In the genomic region with DNA sequence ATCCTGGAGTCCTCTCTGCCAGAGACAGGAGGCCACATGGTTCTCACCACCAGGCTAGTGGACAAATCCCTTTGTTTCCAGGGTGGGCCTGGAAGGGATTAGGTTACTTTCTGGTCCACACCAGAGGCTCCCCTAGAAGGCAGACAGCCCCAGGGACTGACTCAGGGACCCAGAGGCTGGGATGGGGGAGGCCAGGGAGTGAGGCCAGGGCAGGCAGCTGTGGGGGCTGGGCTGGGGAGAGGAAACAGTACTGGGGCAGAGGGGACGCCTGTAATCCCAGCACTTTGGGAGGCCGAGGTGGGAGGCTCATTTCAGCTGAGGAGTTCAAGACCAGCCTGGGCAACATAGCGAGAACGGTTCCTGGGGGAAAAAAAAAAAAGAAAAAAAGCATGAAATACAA, we compare ENCODE assay signal across 2 cellular contexts.
TF ChIP-seq lines count a peak whose summit lies in the region.

No MANE protein-coding gene starts in this region.

TF ChIP-seq in HepG2, 621 proteins besides CTCF, POLR2A, EP300 and RAD21:
- TF ChIP-seq ZNF770 (CRISPR knock-in tag; IDR thresholded peaks at IDR 0.05) (peak; percentile 92), ZNF577 (CRISPR knock-in tag; IDR thresholded peaks at IDR 0.05; ENCODE audit: borderline replicate concordance, low read depth) (no peak), ZNF687 (CRISPR knock-in tag; IDR thresholded peaks at IDR 0.05) (peak; percentile 27)

TF ChIP-seq in H1, 55 proteins besides CTCF, POLR2A, EP300 and RAD21:
- TF ChIP-seq SIX5 (IDR thresholded peaks at IDR 0.05; ENCODE audit: low read depth, low read length) (no peak), GABPA (IDR thresholded peaks at IDR 0.05; ENCODE audit: borderline replicate concordance, insufficient read depth, low read length) (no peak), SIN3A (conservative IDR thresholded peaks at IDR 0.05 in 1 of 2, IDR thresholded peaks at IDR 0.05 in 1 of 2; ENCODE audit: low read depth in 1 of 2, low read length in 2 of 2) (no peak), HDAC2 (IDR thresholded peaks at IDR 0.05; ENCODE audit: borderline replicate concordance in 1 of 2, low read depth in 2 of 2, low read length in 2 of 2) (no peak), BACH1 (IDR thresholded peaks at IDR 0.05; ENCODE audit: low read length) (no peak), SP2 (IDR thresholded peaks at IDR 0.05; ENCODE audit: low read length) (no peak), SUZ12 (IDR thresholded peaks at IDR 0.05; ENCODE audit: low read length) (no peak), SP4 (IDR thresholded peaks at IDR 0.05; ENCODE audit: low read length) (no peak), KDM1A (IDR thresholded peaks at IDR 0.05; ENCODE audit: borderline replicate concordance, low read length) (no peak), CTBP2 (IDR thresholded peaks at IDR 0.05; ENCODE audit: borderline replicate concordance, insufficient read depth, insufficient read length, low read length) (no peak), POU5F1 (IDR thresholded peaks at IDR 0.05; ENCODE audit: low read depth, low read length) (no peak), SAP30 (IDR thresholded peaks at IDR 0.05; ENCODE audit: insufficient read depth, insufficient replicate concordance, low read length) (no peak), USF2 (IDR thresholded peaks at IDR 0.05; ENCODE audit: low read length) (no peak), ZNF274 (IDR thresholded peaks at IDR 0.05; ENCODE audit: borderline replicate concordance, extremely low read depth, low read length) (no peak), TBP (IDR thresholded peaks at IDR 0.05; ENCODE audit: low read depth, low read length) (no peak), SIRT6 (IDR thresholded peaks at IDR 0.05; ENCODE audit: low read length) (no peak), HDAC6 (IDR thresholded peaks at IDR 0.05; ENCODE audit: low read depth, low read length) (no peak)
- TF ChIP-seq, protein P1, sequence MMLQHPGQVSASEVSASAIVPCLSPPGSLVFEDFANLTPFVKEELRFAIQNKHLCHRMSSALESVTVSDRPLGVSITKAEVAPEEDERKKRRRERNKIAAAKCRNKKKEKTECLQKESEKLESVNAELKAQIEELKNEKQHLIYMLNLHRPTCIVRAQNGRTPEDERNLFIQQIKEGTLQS (IDR thresholded peaks at IDR 0.05; ENCODE audit: insufficient read depth, low read depth, low read length), result no peak
- TF ChIP-seq, protein P2, sequence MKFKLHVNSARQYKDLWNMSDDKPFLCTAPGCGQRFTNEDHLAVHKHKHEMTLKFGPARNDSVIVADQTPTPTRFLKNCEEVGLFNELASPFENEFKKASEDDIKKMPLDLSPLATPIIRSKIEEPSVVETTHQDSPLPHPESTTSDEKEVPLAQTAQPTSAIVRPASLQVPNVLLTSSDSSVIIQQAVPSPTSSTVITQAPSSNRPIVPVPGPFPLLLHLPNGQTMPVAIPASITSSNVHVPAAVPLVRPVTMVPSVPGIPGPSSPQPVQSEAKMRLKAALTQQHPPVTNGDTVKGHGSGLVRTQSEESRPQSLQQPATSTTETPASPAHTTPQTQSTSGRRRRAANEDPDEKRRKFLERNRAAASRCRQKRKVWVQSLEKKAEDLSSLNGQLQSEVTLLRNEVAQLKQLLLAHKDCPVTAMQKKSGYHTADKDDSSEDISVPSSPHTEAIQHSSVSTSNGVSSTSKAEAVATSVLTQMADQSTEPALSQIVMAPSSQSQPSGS (IDR thresholded peaks at IDR 0.05; ENCODE audit: low read length), result no peak
TF ChIP-seq in H1: peak in this region for 0.
